Comparison of ENCODE assay signal across 8 cellular contexts in the genomic region with DNA sequence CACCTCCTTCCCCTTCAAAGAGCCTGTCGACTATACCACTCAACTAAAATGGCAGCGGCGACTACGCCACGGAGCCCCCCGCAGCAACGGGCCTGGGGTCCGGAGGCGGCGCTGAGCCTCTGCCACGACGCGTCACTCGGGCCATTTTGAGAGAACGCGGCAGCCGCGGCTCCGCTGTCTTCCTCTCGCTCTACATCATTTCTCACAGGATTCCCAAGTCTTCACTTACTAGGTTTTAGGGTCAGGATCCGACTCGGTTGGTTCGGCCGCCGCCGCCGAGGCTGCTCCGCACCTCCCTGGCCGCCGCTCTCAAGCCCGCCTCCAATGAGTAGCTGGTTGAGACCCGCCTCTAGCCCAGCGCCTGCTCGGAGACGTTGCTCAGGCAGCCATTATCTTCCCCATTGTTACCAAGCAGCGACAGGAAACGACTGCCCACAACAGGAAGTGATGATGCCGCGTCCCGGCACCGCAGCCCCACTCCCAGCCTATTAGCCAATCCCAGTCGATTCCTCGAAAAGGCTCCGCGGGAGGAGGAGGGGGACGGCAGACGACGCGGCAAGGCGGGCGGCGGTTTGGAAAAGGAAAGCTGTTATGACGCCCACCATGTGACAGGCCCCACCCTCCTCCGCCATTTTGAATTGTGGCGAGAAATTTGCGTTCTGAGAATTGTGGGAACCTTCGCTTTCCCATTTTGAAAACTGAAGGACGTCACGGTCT. TPM values are rescaled to one million over a fixed set of nuclear protein-coding genes. Genes with fewer than 3 reads are reported as not detected.
DNase-seq lines count a peak whose midpoint lies in the region; ATAC-seq and TF ChIP-seq lines count a peak whose summit lies in the region.

A gene with protein sequence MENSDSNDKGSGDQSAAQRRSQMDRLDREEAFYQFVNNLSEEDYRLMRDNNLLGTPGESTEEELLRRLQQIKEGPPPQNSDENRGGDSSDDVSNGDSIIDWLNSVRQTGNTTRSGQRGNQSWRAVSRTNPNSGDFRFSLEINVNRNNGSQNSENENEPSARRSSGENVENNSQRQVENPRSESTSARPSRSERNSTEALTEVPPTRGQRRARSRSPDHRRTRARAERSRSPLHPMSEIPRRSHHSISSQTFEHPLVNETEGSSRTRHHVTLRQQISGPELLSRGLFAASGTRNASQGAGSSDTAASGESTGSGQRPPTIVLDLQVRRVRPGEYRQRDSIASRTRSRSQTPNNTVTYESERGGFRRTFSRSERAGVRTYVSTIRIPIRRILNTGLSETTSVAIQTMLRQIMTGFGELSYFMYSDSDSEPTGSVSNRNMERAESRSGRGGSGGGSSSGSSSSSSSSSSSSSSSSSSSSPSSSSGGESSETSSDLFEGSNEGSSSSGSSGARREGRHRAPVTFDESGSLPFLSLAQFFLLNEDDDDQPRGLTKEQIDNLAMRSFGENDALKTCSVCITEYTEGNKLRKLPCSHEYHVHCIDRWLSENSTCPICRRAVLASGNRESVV (minus strand): TSS at position 432 of the 717 bp plus-strand sequence. CDS start 18,647 bp downstream, outside the sequence.

- peaks cover 6% of the 10 kb centered on the region; the same call in 1 of the 2 replicates for H3K4me1 Mint-ChIP-seq in HFFc6 (ENCODE audit: low read depth)
- peaks cover 22% of the 10 kb centered on the region for H3K4me1 Mint-ChIP-seq in activated naive CD4-positive, alpha-beta T cell treated with anti-CD3 and anti-CD28 coated beads, Interleukin-2, amount 10 ng/mL, durations not matched to agents 7 days and 5 days

- no peaks in the 10 kb centered on the region for H3K27me3 Mint-ChIP-seq in HFFc6 (ENCODE audit: insufficient read depth)
- no peaks in the 10 kb centered on the region for H3K27me3 Mint-ChIP-seq in activated naive CD4-positive, alpha-beta T cell treated with anti-CD3 and anti-CD28 coated beads, Interleukin-2, amount 10 ng/mL, durations not matched to agents 7 days and 5 days

- no peaks in the 10 kb centered on the region for H3K9me3 ChIP-seq in SK-N-MC (ENCODE audit: low read depth, low read length)
- no peaks in the 10 kb centered on the region for H3K9me3 ChIP-seq in gastroesophageal sphincter
- H3K9me3 ChIP-seq in neutrophil: no peaks in the 10 kb centered on the region

- peak within 1 kb of the TSS; percentile 93 for H3K4me3 Mint-ChIP-seq in HFFc6
- peak within 1 kb of the TSS; percentile 99 for H3K4me3 Mint-ChIP-seq in activated naive CD4-positive, alpha-beta T cell treated with anti-CD3 and anti-CD28 coated beads, Interleukin-2, amount 10 ng/mL, durations not matched to agents 7 days and 5 days

- H3K36me3 ChIP-seq in SK-N-MC (ENCODE audit: insufficient read depth, low read length): peaks cover 29% of the 10 kb centered on the region
- H3K36me3 ChIP-seq in gastroesophageal sphincter: no peaks in the 10 kb centered on the region
- no peaks in the 10 kb centered on the region for H3K36me3 ChIP-seq in neutrophil

- peak; percentile 98 for ATAC-seq in gastroesophageal sphincter

- peaks cover 0 to 15% (median 0%) of the 10 kb centered on the region in 3 donors for H3K4me1 ChIP-seq in gastroesophageal sphincter
- H3K4me1 ChIP-seq in neutrophil (ENCODE audit: control insufficient read depth in 1 of 2, insufficient read depth in 1 of 2, low read depth in 1 of 2, low read length in 1 of 2): peaks cover 7 to 19% of the 10 kb centered on the region in 2 experiments

- peak; percentile 76 for TF ChIP-seq POLR2A in NB4 (IDR thresholded peaks at IDR 0.05; ENCODE audit: extremely low read depth, insufficient read length)
- TF ChIP-seq POLR2A in gastroesophageal sphincter (IDR thresholded peaks at IDR 0.05): peak; percentile 78 to 84

- H3K9me3 Mint-ChIP-seq in HFFc6: no peaks in the 10 kb centered on the region
- no peaks in the 10 kb centered on the region for H3K9me3 Mint-ChIP-seq in activated naive CD4-positive, alpha-beta T cell treated with anti-CD3 and anti-CD28 coated beads, Interleukin-2, amount 10 ng/mL, durations not matched to agents 7 days and 5 days

- CTCF ChIA-PET in activated naive CD4-positive, alpha-beta T cell treated with anti-CD3 and anti-CD28 coated beads, Interleukin-2, amount 10 ng/mL, durations not matched to agents 7 days and 5 days (lab: Charles Lee): interaction anchor here (0.9 kb wide), 1 partner anchor 11 kb away, joined by 3 read pairs; no protein-coding TSS in a partner anchor

- no peak for TF ChIP-seq EP300 in gastroesophageal sphincter (IDR thresholded peaks at IDR 0.05)

- peak within 1 kb of the TSS; percentile 99 for H3K27ac Mint-ChIP-seq in HFFc6
- H3K27ac Mint-ChIP-seq in activated naive CD4-positive, alpha-beta T cell treated with anti-CD3 and anti-CD28 coated beads, Interleukin-2, amount 10 ng/mL, durations not matched to agents 7 days and 5 days: peak within 1 kb of the TSS; percentile 99

- no peaks in the 10 kb centered on the region for H3K27me3 ChIP-seq in gastroesophageal sphincter
- no peaks in the 10 kb centered on the region for H3K27me3 ChIP-seq in neutrophil

- H3K9ac ChIP-seq in SK-N-MC (ENCODE audit: insufficient read length): peak within 1 kb of the TSS; percentile 96

- DNase-seq in GM04503 (ENCODE audit: low read depth) (peak; percentile 76), HFFc6 (peak; percentile 96), NB4 (ENCODE audit: low read depth) (peak; percentile 97), SK-N-MC (ENCODE audit: low read depth, low spot score) (peak; percentile 73), substantia nigra (lab: John Stamatoyannopoulos, UW) (peak; percentile 35 to 92 (median 84))
- peak; percentile 94 for DNase-seq in activated naive CD4-positive, alpha-beta T cell treated with anti-CD3 and anti-CD28 coated beads, Interleukin-2, amount 10 ng/mL, durations not matched to agents 7 days and 5 days

- no peak for TF ChIP-seq CTCF in HFFc6 (IDR thresholded peaks at IDR 0.05)
- TF ChIP-seq CTCF in NB4 (IDR thresholded peaks at IDR 0.05; ENCODE audit: low read depth, low read length): no peak
- TF ChIP-seq CTCF in gastroesophageal sphincter (IDR thresholded peaks at IDR 0.05): no peak
- peak; percentile 16 for TF ChIP-seq CTCF in neutrophil (IDR thresholded peaks at IDR 0.05)

- 1 to 41% methylated on average over 18 to 19 of the region's 59 CpGs for WGBS in gastroesophageal sphincter (ENCODE audit: low coverage in 1 of 2), 2 donors

- H3K36me3 Mint-ChIP-seq in HFFc6 (ENCODE audit: low read depth): peaks cover 12% of the 10 kb centered on the region
- peaks cover 14% of the 10 kb centered on the region for H3K36me3 Mint-ChIP-seq in activated naive CD4-positive, alpha-beta T cell treated with anti-CD3 and anti-CD28 coated beads, Interleukin-2, amount 10 ng/mL, durations not matched to agents 7 days and 5 days

- peak within 1 kb of the TSS; percentile 88 for H3K4me3 ChIP-seq in NB4 (ENCODE audit: low read depth, low read length)
- H3K4me3 ChIP-seq in SK-N-MC: peak within 1 kb of the TSS; percentile 86
- peak within 1 kb of the TSS; percentile 80 to 90 for H3K4me3 ChIP-seq in gastroesophageal sphincter
- peak within 1 kb of the TSS; percentile 71 to 82 for H3K4me3 ChIP-seq in neutrophil (ENCODE audit: low read depth in 1 of 2, low read length in 1 of 2)

- H3K27ac ChIP-seq in SK-N-MC: peak within 1 kb of the TSS; percentile 93
- peak within 1 kb of the TSS; percentile 94 to 99 (median 97) for H3K27ac ChIP-seq in gastroesophageal sphincter
- peak within 1 kb of the TSS; percentile 97 for H3K27ac ChIP-seq in neutrophil
- H3K27ac ChIP-seq in substantia nigra (ENCODE audit: low read depth, low read length, poor library complexity, severe bottlenecking): peak within 1 kb of the TSS; percentile 84

RNA-seq across cellular contexts. Expression of the gene that starts here (rescaled TPM):
- 10 to 100 TPM; 43.9 to 50.0 (median 46.9) TPM for total RNA-seq in HFFc6 (2021; fragmentation: NEBNext Ultra II Directional; extraction: Animal tissue kit (Norgen Biotek cat#: 25700))
- 10 to 100 TPM; 20.6 to 38.0 (median 31.7) TPM for total RNA-seq in gastroesophageal sphincter

Comparison
In these comparisons a context has a peak if more than half of its experiments do, and no peak if none do; other contexts are left out.
1. Peak in every context shown above with its lines: DNase-seq, ATAC-seq, H3K4me3 ChIP-seq and H3K27ac ChIP-seq.